ENCODE assay signal across 3 cellular contexts in genomic region chr20:17748279-17748678, GRCh38.
TF ChIP-seq lines count a peak whose summit lies in the region.

No MANE protein-coding gene starts in this region.

TF ChIP-seq in HCT116, 20 proteins besides CTCF, POLR2A, EP300 and RAD21 (continues in another document):
- TF ChIP-seq ZBTB33 (IDR thresholded peaks at IDR 0.05; ENCODE audit: extremely low read depth, insufficient replicate concordance, low read length) (no peak), SP1 (IDR thresholded peaks at IDR 0.05; ENCODE audit: low read depth) (no peak), EGR1 (IDR thresholded peaks at IDR 0.05; ENCODE audit: low read depth) (no peak), ZNF274 (IDR thresholded peaks at IDR 0.05; ENCODE audit: low read depth, low read length) (no peak), ATF3 (IDR thresholded peaks at IDR 0.05) (no peak), SRF (IDR thresholded peaks at IDR 0.05; ENCODE audit: low read depth) (no peak), REST (IDR thresholded peaks at IDR 0.05; ENCODE audit: low read depth) (no peak), ZFX (IDR thresholded peaks at IDR 0.05) (no peak), JUND (IDR thresholded peaks at IDR 0.05) (no peak), MAX (IDR thresholded peaks at IDR 0.05) (no peak), SIN3A (IDR thresholded peaks at IDR 0.05; ENCODE audit: low read depth) (no peak), CBX3 (IDR thresholded peaks at IDR 0.05; ENCODE audit: low read depth) (no peak), EZH2 (IDR thresholded peaks at IDR 0.05) (no peak), TCF7L2 (IDR thresholded peaks at IDR 0.05; ENCODE audit: borderline replicate concordance, extremely low read depth, insufficient read depth, insufficient read length) (no peak), FOSL1 (IDR thresholded peaks at IDR 0.05; ENCODE audit: low read depth) (no peak), ELF1 (IDR thresholded peaks at IDR 0.05; ENCODE audit: borderline replicate concordance, low read depth) (no peak), POLR2AphosphoS5 (IDR thresholded peaks at IDR 0.05; ENCODE audit: low read depth, low read length) (no peak)

TF ChIP-seq in IMR-90, 13 proteins besides CTCF, POLR2A, EP300 and RAD21:
- TF ChIP-seq CHD1 (IDR thresholded peaks at IDR 0.05; ENCODE audit: low read depth, low read length) (no peak), SMC3 (IDR thresholded peaks at IDR 0.05; ENCODE audit: low read depth, low read length) (no peak), USF2 (IDR thresholded peaks at IDR 0.05; ENCODE audit: low read depth, low read length) (no peak), MAZ (IDR thresholded peaks at IDR 0.05; ENCODE audit: borderline replicate concordance, low read depth, low read length) (no peak), MXI1 (IDR thresholded peaks at IDR 0.05; ENCODE audit: borderline replicate concordance, low read depth, low read length) (no peak), NFE2L2 (IDR thresholded peaks at IDR 0.05; ENCODE audit: low read depth, low read length) (no peak), BHLHE40 (IDR thresholded peaks at IDR 0.05; ENCODE audit: low read depth, low read length) (no peak), RCOR1 (IDR thresholded peaks at IDR 0.05; ENCODE audit: insufficient replicate concordance, low read length) (no peak), RFX5 (IDR thresholded peaks at IDR 0.05; ENCODE audit: low read depth, low read length) (no peak), ELK1 (IDR thresholded peaks at IDR 0.05; ENCODE audit: borderline replicate concordance, low read depth, low read length) (no peak), MAFK (IDR thresholded peaks at IDR 0.05; ENCODE audit: low read depth, low read length) (no peak), CEBPB (IDR thresholded peaks at IDR 0.05; ENCODE audit: low read depth, low read length) (no peak), FOS (IDR thresholded peaks at IDR 0.05; ENCODE audit: low read depth, low read length) (no peak)

TF ChIP-seq in H1, 55 proteins besides CTCF, POLR2A, EP300 and RAD21:
- TF ChIP-seq CREB1 (IDR thresholded peaks at IDR 0.05) = no peak
- no peak for TF ChIP-seq CHD7 (IDR thresholded peaks at IDR 0.05; ENCODE audit: insufficient replicate concordance, low read length)
